In genomic region chr10:84171237-84171636, GRCh38 we compare ENCODE assay signal across 13 cellular contexts. TPM values are rescaled to one million over a fixed set of nuclear protein-coding genes. Genes with fewer than 3 reads are reported as not detected.
DNase-seq lines count a peak whose midpoint lies in the region; ATAC-seq, FAIRE-seq and TF ChIP-seq lines count a peak whose summit lies in the region.
"Not testable (repeated sequence)": the region's sequence is repeated elsewhere in the genome, so short reads cannot be mapped to it uniquely, and the experiment has no call there.
"Had no signal": no experiment of that assay in that cellular context is flagged by ENCODE, and none has a peak within 500 bp of the region (broad histone marks: within the 10 kb centered on the region; RNA-seq: fewer than 3 reads in every experiment).

No MANE protein-coding gene starts in this region.

- not testable (repeated sequence) for H3K36me3 Mint-ChIP-seq in memory B cell; stimulated activated naive CD8-positive, alpha-beta T cell treated with anti-CD3 and anti-CD28 coated beads, Interleukin-15, Interleukin-2, amounts not matched to agents 100 ng/mL and 50 ng/mL, for 24 hours (ENCODE audit: low read depth)

- H3K23ac ChIP-seq in neuronal stem cell (ENCODE audit: low read depth, low read length, poor library complexity), result not testable (repeated sequence)

- H3K18ac ChIP-seq in neuronal stem cell (ENCODE audit: low read length), result not testable (repeated sequence)

- peak overlapping the region; percentile 99 for H3K9ac ChIP-seq in OCI-LY3 (ENCODE audit: low read length)
- not testable (repeated sequence) for H3K9ac ChIP-seq in neuronal stem cell (ENCODE audit: low read depth, low read length, poor library complexity)

- not testable (repeated sequence) for ATAC-seq in memory B cell (ENCODE audit: low read depth)

- H3K4me1 ChIP-seq in OCI-LY3 (ENCODE audit: low read length), result peaks cover 46% of the 10 kb centered on the region
- H3K4me1 ChIP-seq in esophagus (ENCODE audit: control insufficient read depth in 2 of 2, insufficient read depth in 2 of 2, low read length in 1 of 2), result peaks cover 9 to 19% of the 10 kb centered on the region in 2 donors
- H3K4me1 ChIP-seq in neuronal stem cell (ENCODE audit: control insufficient read depth in 2 of 2, insufficient read depth in 1 of 2, low read depth in 1 of 2, low read length in 2 of 2), result not testable (repeated sequence)

- H2BK5ac ChIP-seq in neuronal stem cell (ENCODE audit: low read length), result not testable (repeated sequence)

- not testable (repeated sequence) for H4K20me1 ChIP-seq in OCI-LY3 (ENCODE audit: insufficient read depth, low read length)

- H3K27ac Mint-ChIP-seq in memory B cell, result peak overlapping the region; percentile 87
- peak overlapping the region; percentile 21 for H3K27ac Mint-ChIP-seq in stimulated activated naive CD8-positive, alpha-beta T cell treated with anti-CD3 and anti-CD28 coated beads, Interleukin-15, Interleukin-2, amounts not matched to agents 100 ng/mL and 50 ng/mL, for 24 hours

- H3K9me3 ChIP-seq in OCI-LY3 (ENCODE audit: insufficient read depth, low read length); esophagus (ENCODE audit: control insufficient read depth in 2 of 2, insufficient read depth in 1 of 2, low read depth in 1 of 2, low read length in 1 of 2); neuronal stem cell (replicated peaks in 1 of 2; ENCODE audit: control insufficient read depth in 2 of 2, insufficient read depth in 1 of 2, low read depth in 1 of 2, low read length in 2 of 2): not testable (repeated sequence)

- not testable (repeated sequence) for H3K27me3 Mint-ChIP-seq in memory B cell; stimulated activated naive CD8-positive, alpha-beta T cell treated with anti-CD3 and anti-CD28 coated beads, Interleukin-15, Interleukin-2, amounts not matched to agents 100 ng/mL and 50 ng/mL, for 24 hours

- peaks cover 69% of the 10 kb centered on the region for H3K79me2 ChIP-seq in OCI-LY3 (ENCODE audit: low read length)

- not testable (repeated sequence) for H3K27me3 ChIP-seq in OCI-LY3 (ENCODE audit: low read depth, low read length); bronchial epithelial cell (ENCODE audit: control insufficient read depth, insufficient read depth, low read length); esophagus (ENCODE audit: control insufficient read depth in 1 of 2, insufficient read depth in 2 of 2, low read length in 2 of 2); neuronal stem cell (ENCODE audit: control insufficient read depth in 3 of 3, insufficient read depth in 3 of 3, low read depth in 1 of 3, low read length in 3 of 3)

- not testable (repeated sequence) for H3K36me3 ChIP-seq in OCI-LY3 (replicated peaks; ENCODE audit: low read depth, low read length); bronchial epithelial cell (ENCODE audit: control insufficient read depth, insufficient read depth, low read length); esophagus (ENCODE audit: control insufficient read depth in 2 of 2, insufficient read depth in 2 of 2, low read length in 1 of 2); neuronal stem cell (replicated peaks in 1 of 2; ENCODE audit: control insufficient read depth in 2 of 2, insufficient read depth in 2 of 2, low read length in 2 of 2)

- H3K4me2 ChIP-seq in OCI-LY3 (ENCODE audit: low read length), result peak overlapping the region; percentile 67
- not testable (repeated sequence) for H3K4me2 ChIP-seq in neuronal stem cell (ENCODE audit: insufficient read depth, low read length, poor library complexity, severe bottlenecking)

- H2BK12ac ChIP-seq in neuronal stem cell (ENCODE audit: low read length), result not testable (repeated sequence)

- H3K4me3 ChIP-seq in GM12864 (ENCODE audit: low read depth, low read length), result peak overlapping the region; percentile 76
- peak overlapping the region; percentile 82 for H3K4me3 ChIP-seq in OCI-LY3 (ENCODE audit: low read length)
- H3K4me3 ChIP-seq in bronchial epithelial cell (ENCODE audit: low read depth, low read length), result peak overlapping the region; percentile 13
- H3K4me3 ChIP-seq in esophagus (ENCODE audit: low read depth in 1 of 2, low read length in 2 of 2), result peak overlapping the region; percentile 37 to 45
- not testable (repeated sequence) for H3K4me3 ChIP-seq in neuronal stem cell (ENCODE audit: low read length in 2 of 2)

- not testable (repeated sequence) for H3K4ac ChIP-seq in neuronal stem cell (ENCODE audit: low read length)

- FAIRE-seq in bronchial epithelial cell (lab: Jason Lieb, UNC), result not testable (repeated sequence)

- not testable (repeated sequence) for H2BK15ac ChIP-seq in neuronal stem cell (ENCODE audit: low read length)

- H3K14ac ChIP-seq in neuronal stem cell (ENCODE audit: low read length), result not testable (repeated sequence)

- not testable (repeated sequence) for H2BK120ac ChIP-seq in neuronal stem cell (ENCODE audit: low read depth, low read length)

- H3K27ac ChIP-seq in OCI-LY3 (ENCODE audit: low read length), result peak overlapping the region; percentile 98
- H3K27ac ChIP-seq in esophagus (ENCODE audit: low read depth in 2 of 2, low read length in 1 of 2), result peak overlapping the region; percentile 91 to 95
- not testable (repeated sequence) for H3K27ac ChIP-seq in neuronal stem cell (replicated peaks; ENCODE audit: low read length)

- DNase-seq in GM12864 (ENCODE audit: low read depth); bronchial epithelial cell (ENCODE audit: low read depth); memory B cell (ENCODE audit: low spot score in 2 of 2); neuronal stem cell (ENCODE audit: low spot score): not testable (repeated sequence)

- TF ChIP-seq CTCF in GM12864 (IDR thresholded peaks at IDR 0.05; ENCODE audit: low read depth, low read length, missing control alignments); OCI-LY3 (IDR thresholded peaks at IDR 0.05; ENCODE audit: low read depth, low read length); bronchial epithelial cell (IDR thresholded peaks at IDR 0.05; ENCODE audit: insufficient read depth, low read length, severe bottlenecking): not testable (repeated sequence)

- not testable (repeated sequence) for H3K9me3 Mint-ChIP-seq in memory B cell; stimulated activated naive CD8-positive, alpha-beta T cell treated with anti-CD3 and anti-CD28 coated beads, Interleukin-15, Interleukin-2, amounts not matched to agents 100 ng/mL and 50 ng/mL, for 24 hours

- not testable (repeated sequence) for H2AK5ac ChIP-seq in neuronal stem cell (ENCODE audit: low read depth, low read length)

- H4K91ac ChIP-seq in neuronal stem cell (ENCODE audit: low read depth, low read length, poor library complexity), result not testable (repeated sequence)

- not testable (repeated sequence) for H2AFZ ChIP-seq in OCI-LY3 (ENCODE audit: low read depth, low read length)
- H2AFZ ChIP-seq in neuronal stem cell (ENCODE audit: low read length), result peak overlapping the region; percentile 92

- peaks cover 15% of the 10 kb centered on the region for H3K4me1 Mint-ChIP-seq in memory B cell
- not testable (repeated sequence) for H3K4me1 Mint-ChIP-seq in stimulated activated naive CD8-positive, alpha-beta T cell treated with anti-CD3 and anti-CD28 coated beads, Interleukin-15, Interleukin-2, amounts not matched to agents 100 ng/mL and 50 ng/mL, for 24 hours (ENCODE audit: low read depth)

- not testable (repeated sequence) for H3K4me3 Mint-ChIP-seq in memory B cell
- H3K4me3 Mint-ChIP-seq in stimulated activated naive CD8-positive, alpha-beta T cell treated with anti-CD3 and anti-CD28 coated beads, Interleukin-15, Interleukin-2, amounts not matched to agents 100 ng/mL and 50 ng/mL, for 24 hours, result peak overlapping the region; percentile 10

- WGBS in esophagus, 2 donors, result 54 to 60% methylated on average over 2 of the region's 2 CpGs
- WGBS in neuronal stem cell (ENCODE audit: extremely low coverage in 2 of 2, insufficient read length in 2 of 2, insufficient replicate concordance in 1 of 2), 2 donors, result no CpG with 5 or more reads among the region's 2 CpGs

- H4K8ac ChIP-seq in neuronal stem cell (ENCODE audit: low read depth, low read length), result not testable (repeated sequence)

- H3K79me1 ChIP-seq in neuronal stem cell (ENCODE audit: low read depth, low read length), result not testable (repeated sequence)

RNA-seq across cellular contexts. Expression of gene GPR15LG, which starts 2.4 kb away (rescaled TPM):
- total RNA-seq in bronchial epithelial cell, result 0.53 and 2.6 TPM in 2 replicates
- 100 to 1,000 TPM; 273 to 321 TPM for polyA plus RNA-seq in esophagus
- polyA plus RNA-seq in neuronal stem cell (2013, experiment 1 of 2), result not detected
- polyA plus RNA-seq in neuronal stem cell (2013, experiment 2 of 2), result not detected
- total RNA-seq: A673; CD4-positive, alpha-beta T cell; H4; HT1080; SJCRH30 had no signal
- polyA plus RNA-seq: BJ had no signal

RNA-seq across cellular contexts. Expression of gene CDHR1, which starts 23.1 kb away (rescaled TPM):
- total RNA-seq in bronchial epithelial cell, result 0.53 and 0.90 TPM in 2 replicates
- 10 to 100 TPM in 1 of 2 donors, 1 to 10 TPM in 1; 5.0 to 16.1 TPM for polyA plus RNA-seq in esophagus
- 6.3 TPM for polyA plus RNA-seq in neuronal stem cell (2013, experiment 1 of 2)
- 6.5 TPM for polyA plus RNA-seq in neuronal stem cell (2013, experiment 2 of 2)
- total RNA-seq: A673, HT1080 had no signal
- polyA plus RNA-seq: BJ had no signal

RNA-seq across cellular contexts. Expression of gene GHITM, which starts 31.9 kb away (rescaled TPM):
- total RNA-seq in bronchial epithelial cell, result 415 and 431 TPM in 2 replicates
- 100 to 1,000 TPM in 1 of 2 donors, 10 to 100 TPM in 1; 62.8 to 144 TPM for polyA plus RNA-seq in esophagus
- 78.4 TPM for polyA plus RNA-seq in neuronal stem cell (2013, experiment 1 of 2)
- 78.6 TPM for polyA plus RNA-seq in neuronal stem cell (2013, experiment 2 of 2)

RNA-seq across cellular contexts. Expression of gene LRIT2, which starts 54.1 kb away (rescaled TPM):
- not detected in 2 replicates for total RNA-seq in bronchial epithelial cell
- polyA plus RNA-seq in esophagus, result not detected
- not detected for polyA plus RNA-seq in neuronal stem cell (2013, experiment 1 of 2)
- not detected for polyA plus RNA-seq in neuronal stem cell (2013, experiment 2 of 2)
- total RNA-seq: A673; CD4-positive, alpha-beta T cell; H4; HT1080; SJCRH30 had no signal
- polyA plus RNA-seq: BJ had no signal
